Comparison of ENCODE assay signal across 17 cellular contexts in genomic region chr5:148864113-148864841, GRCh38. TPM values are rescaled to one million over a fixed set of nuclear protein-coding genes. Genes with fewer than 3 reads are reported as not detected.
A peak's percentile ranks its signal among the peaks of the same experiment; 100 is the strongest.
DNase-seq lines count a peak whose midpoint lies in the region; ATAC-seq and TF ChIP-seq lines count a peak whose summit lies in the region.
"Had no signal": no experiment of that assay in that cellular context is flagged by ENCODE, and none has a peak within 500 bp of the region (broad histone marks: within the 10 kb centered on the region; RNA-seq: fewer than 3 reads in every experiment).

No MANE protein-coding gene starts in this region.

- H3K27me3 ChIP-seq in gastroesophageal sphincter (no peaks in the 10 kb centered on the region), aorta (ENCODE audit: control insufficient read depth in 1 of 2, insufficient read depth in 2 of 2, low read length in 1 of 2) (no peaks in the 10 kb centered on the region)

- TF ChIP-seq EP300 in gastroesophageal sphincter (IDR thresholded peaks at IDR 0.05) = no peak

- 47 to 57% methylated on average over 3 to 4 of the region's 5 CpGs for WGBS in gastroesophageal sphincter (ENCODE audit: low coverage in 1 of 2), 2 donors
- 71 to 84% methylated on average over 5 of the region's 5 CpGs for WGBS in aorta, 2 donors

- TF ChIP-seq CTCF in gastroesophageal sphincter (IDR thresholded peaks at IDR 0.05) (no peak), mesothelial cell of epicardium (IDR thresholded peaks at IDR 0.05; ENCODE audit: unreplicated experiment) (no peak)

- H3K9me3 Mint-ChIP-seq in mesothelial cell of epicardium = no peaks in the 10 kb centered on the region
- H3K9me3 Mint-ChIP-seq in activated T-cell treated with anti-CD3 and anti-CD28 coated beads, Interleukin-2, amount 50 U/mL, for 24 hours = no peaks in the 10 kb centered on the region
- H3K9me3 Mint-ChIP-seq: T-cell had no signal

- peak overlapping the region; percentile 55 for H3K27ac Mint-ChIP-seq in mesothelial cell of epicardium
- H3K27ac Mint-ChIP-seq in activated T-cell treated with anti-CD3 and anti-CD28 coated beads, Interleukin-2, amount 50 U/mL, for 24 hours = no peak overlapping the region
- H3K27ac Mint-ChIP-seq: T-cell had no signal

- intact Hi-C loops in Right ventricle myocardium inferior (cut with DNase I) (no loop called here), cardiac septum (cut with DNase I) (loop anchor here (5.0 kb wide), 1 partner anchor 37 kb away; the partner anchor contains the start of gene ADRB2), aorta (cut with DNase I) (no loop called here)

- DNase-seq in Right ventricle myocardium inferior (ENCODE audit: missing footprints) (no peak), cardiac septum (ENCODE audit: low spot score) (no peak), mesothelial cell of epicardium (ENCODE audit: low spot score in 2 of 2, unreplicated experiment in 2 of 2) (no peak), aorta (no peak), putamen (ENCODE audit: low spot score) (no peak), NCI-H446 treated with DMSO at 0.1 percent for 48 hours (lab: John Stamatoyannopoulos, UW) (no peak)
- no peak for DNase-seq in activated T-cell treated with anti-CD3 and anti-CD28 coated beads, Interleukin-2, amount 50 U/mL, for 24 hours
- DNase-seq: activated CD4-positive, CD25-positive, alpha-beta regulatory T cell; activated naive CD4-positive, alpha-beta T cell; COR-L47; effector memory CD4-positive, alpha-beta T cell; GDM1; NCI-H1930; stimulated activated CD4-positive, alpha-beta T cell treated with anti-CD3 and anti-CD28 coated beads, Interleukin-15, amount 100 ng/mL, for 24 hours; T-cell had no signal

- H3K4me3 Mint-ChIP-seq in mesothelial cell of epicardium = no peak overlapping the region
- no peak overlapping the region for H3K4me3 Mint-ChIP-seq in activated T-cell treated with anti-CD3 and anti-CD28 coated beads, Interleukin-2, amount 50 U/mL, for 24 hours
- H3K4me3 Mint-ChIP-seq: brain, T-cell had no signal

- no peak for TF ChIP-seq POLR2A in gastroesophageal sphincter (IDR thresholded peaks at IDR 0.05)

- H3K9me3 ChIP-seq in gastroesophageal sphincter (no peaks in the 10 kb centered on the region), aorta (ENCODE audit: control insufficient read depth, low read length) (no peaks in the 10 kb centered on the region)

- H3K4me3 ChIP-seq in gastroesophageal sphincter = no peak overlapping the region
- H3K4me3 ChIP-seq in aorta (ENCODE audit: low read length in 2 of 2) = no peak overlapping the region

- H3K27ac ChIP-seq in gastroesophageal sphincter = peak overlapping the region in 3 of 4 donors; percentile 22 to 41 (median 27)
- H3K27ac ChIP-seq in aorta (ENCODE audit: low read depth in 1 of 2, low read length in 2 of 2) = no peak overlapping the region

- H3K27me3 Mint-ChIP-seq in mesothelial cell of epicardium (ENCODE audit: low read depth) = no peaks in the 10 kb centered on the region
- H3K27me3 Mint-ChIP-seq in activated T-cell treated with anti-CD3 and anti-CD28 coated beads, Interleukin-2, amount 50 U/mL, for 24 hours = no peaks in the 10 kb centered on the region

- H3K4me1 Mint-ChIP-seq in mesothelial cell of epicardium = peaks cover 14% of the 10 kb centered on the region
- peaks cover 9% of the 10 kb centered on the region for H3K4me1 Mint-ChIP-seq in activated T-cell treated with anti-CD3 and anti-CD28 coated beads, Interleukin-2, amount 50 U/mL, for 24 hours (ENCODE audit: low read depth)

- H3K4me1 ChIP-seq in gastroesophageal sphincter (peaks cover 4 to 14% (median 6%) of the 10 kb centered on the region in 3 donors), aorta (ENCODE audit: control insufficient read depth in 1 of 2, insufficient read depth in 2 of 2, low read length in 2 of 2) (no peaks in the 10 kb centered on the region)

- H3K36me3 ChIP-seq in gastroesophageal sphincter = no peaks in the 10 kb centered on the region
- no peaks in the 10 kb centered on the region for H3K36me3 ChIP-seq in aorta (ENCODE audit: control insufficient read depth in 1 of 2, insufficient read depth in 2 of 2, low read length in 1 of 2)

- H3K36me3 Mint-ChIP-seq in mesothelial cell of epicardium = no peaks in the 10 kb centered on the region
- no peaks in the 10 kb centered on the region for H3K36me3 Mint-ChIP-seq in activated T-cell treated with anti-CD3 and anti-CD28 coated beads, Interleukin-2, amount 50 U/mL, for 24 hours (ENCODE audit: low read depth)
- H3K36me3 Mint-ChIP-seq: brain, T-cell had no signal

- peak; percentile 83 for ATAC-seq in Right ventricle myocardium inferior
- ATAC-seq in gastroesophageal sphincter = no peak
- ATAC-seq in aorta (ENCODE audit: low FRiP score) = peak; percentile 37
- ATAC-seq: T-cell had no signal

RNA-seq across cellular contexts. Expression of gene ADRB2, which starts 37.9 kb away (rescaled TPM):
- total RNA-seq in Right ventricle myocardium inferior = 5.5 TPM
- total RNA-seq in cardiac septum = 2.6 TPM
- 10 to 100 TPM in 1 of 4 donors, 1 to 10 TPM in 3; 2.8 to 11.8 (median 4.5) TPM for total RNA-seq in gastroesophageal sphincter
- 0.42 to 0.52 TPM (median 0.51 TPM) in 3 replicates for total RNA-seq in mesothelial cell of epicardium
- total RNA-seq in aorta = 1 to 10 TPM; 2.2 to 4.5 TPM
- under 1 TPM; 0.13 to 0.69 TPM for polyA plus RNA-seq in aorta

Comparison
In these comparisons a context has a peak if more than half of its experiments do, and no peak if none do; other contexts are left out.
1. H3K27ac ChIP-seq: peak in gastroesophageal sphincter (3 of 4); none in aorta (0 of 2).